Comparison of ENCODE assay signal across 17 cellular contexts in the genomic region with DNA sequence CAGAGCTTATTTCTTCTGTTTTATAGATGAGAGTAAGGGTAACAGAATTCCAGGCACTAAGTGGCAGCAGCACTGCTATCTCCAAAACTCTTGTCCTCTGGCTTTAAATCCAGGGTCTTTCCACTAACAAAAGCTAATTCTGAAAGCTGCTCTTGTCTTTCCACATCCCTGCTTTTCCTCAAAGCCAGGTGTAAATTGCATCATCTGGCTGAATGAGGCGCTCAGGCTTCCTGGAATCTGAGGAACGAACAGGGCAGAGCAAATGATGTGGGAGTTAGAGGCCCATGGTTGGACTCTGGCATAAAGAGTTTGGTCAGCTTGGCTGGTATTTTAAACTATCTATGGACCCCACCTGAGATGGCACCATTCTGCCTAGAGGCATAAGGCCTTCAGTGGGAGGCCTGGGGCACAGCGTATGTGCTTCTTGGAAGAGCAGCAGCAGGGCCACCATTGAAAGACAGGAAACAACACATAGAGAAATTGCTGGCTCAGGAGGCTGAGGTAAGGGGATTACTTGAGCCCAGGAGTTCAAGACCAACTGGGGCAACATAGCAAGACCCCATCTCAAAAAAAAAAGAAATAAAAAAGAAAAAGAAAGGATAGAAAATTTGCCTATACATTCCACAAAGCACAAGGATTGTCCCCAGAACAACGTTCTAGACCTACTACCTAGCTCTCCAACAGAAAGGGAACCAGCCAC. TPM values are rescaled to one million over a fixed set of nuclear protein-coding genes. Genes with fewer than 3 reads are reported as not detected.
A peak's percentile ranks its signal among the peaks of the same experiment; 100 is the strongest.
DNase-seq lines count a peak whose midpoint lies in the region; ATAC-seq and TF ChIP-seq lines count a peak whose summit lies in the region.
"Had no signal": no experiment of that assay in that cellular context is flagged by ENCODE, and none has a peak within 500 bp of the region (broad histone marks: within the 10 kb centered on the region; RNA-seq: fewer than 3 reads in every experiment).

No MANE protein-coding gene starts in this region.

- ATAC-seq in omental fat pad (ENCODE audit: low FRiP score): peak; percentile 14
- ATAC-seq: activated naive CD8-positive, alpha-beta T cell treated with anti-CD3 and anti-CD28 coated beads, Interleukin-2, amount 50 U/mL, for 24 hours had no signal

- TF ChIP-seq EP300 in Ishikawa (IDR thresholded peaks at IDR 0.05; ENCODE audit: borderline replicate concordance): no peak; the same call in 1 of the 2 replicates
- no peak for TF ChIP-seq EP300 in transverse colon (IDR thresholded peaks at IDR 0.05; ENCODE audit: low read depth)

- intact Hi-C loops in adrenal gland (cut with DNase I): no loop called here
- intact Hi-C loops in transverse colon (cut with DNase I; ENCODE audit: low total_unique reads): no loop called here

- no peak for DNase-seq in adrenal gland
- DNase-seq in right atrium auricular region (ENCODE audit: low spot score): no peak
- DNase-seq in omental fat pad (ENCODE audit: low spot score): no peak
- DNase-seq in transverse colon: no peak
- no peak for DNase-seq in NCI-H1092 treated with DMSO at 0.1 percent for 48 hours (lab: John Stamatoyannopoulos, UW)
- DNase-seq in NCI-H1694 (lab: John Stamatoyannopoulos, UW): no peak
- DNase-seq: activated B cell treated with CpG ODN at 0.5 μM for 24 hours; activated naive CD8-positive, alpha-beta T cell treated with anti-CD3 and anti-CD28 coated beads, Interleukin-2, amount 50 U/mL, for 24 hours; BE2C; H7; Karpas-422; SHP77 had no signal

- H3K4me3 ChIP-seq in adrenal gland (peak overlapping the region in 1 of 4 donors; percentile 82), right atrium auricular region (no peak overlapping the region), transverse colon (no peak overlapping the region)

- TF ChIP-seq RAD21 in Ishikawa (IDR thresholded peaks at IDR 0.05; ENCODE audit: low read depth): no peak

- 36 to 62% (median 45%) methylated on average over 4 of the region's 4 CpGs for WGBS in adrenal gland, 4 donors
- WGBS in transverse colon (ENCODE audit: low coverage in 1 of 2), 2 donors: 84 to 85% methylated on average over 3 to 4 of the region's 4 CpGs

- TF ChIP-seq CTCF in adrenal gland (IDR thresholded peaks at IDR 0.05) (no peak), right atrium auricular region (IDR thresholded peaks at IDR 0.05) (no peak), omental fat pad (IDR thresholded peaks at IDR 0.05) (no peak), transverse colon (IDR thresholded peaks at IDR 0.05) (no peak)

- TF ChIP-seq POLR2A in adrenal gland (IDR thresholded peaks at IDR 0.05) (no peak), transverse colon (IDR thresholded peaks at IDR 0.05) (no peak)

- H3K4me1 ChIP-seq in adrenal gland (replicated peaks in 1 of 2) (peaks cover 45 to 69% of the 10 kb centered on the region in 2 donors), right atrium auricular region (peaks cover 0 to 73% of the 10 kb centered on the region in 2 donors), transverse colon (peaks cover 6 to 32% (median 11%) of the 10 kb centered on the region in 4 donors)
- H3K4me1 ChIP-seq: BE2C had no signal

- H3K36me3 ChIP-seq in adrenal gland (replicated peaks in 1 of 2) (no peaks in the 10 kb centered on the region), right atrium auricular region (no peaks in the 10 kb centered on the region), transverse colon (no peaks in the 10 kb centered on the region)
- H3K36me3 ChIP-seq: BE2C, thoracic aorta had no signal

- H3K9me3 ChIP-seq in adrenal gland (replicated peaks in 1 of 3) (no peaks in the 10 kb centered on the region), right atrium auricular region (no peaks in the 10 kb centered on the region), transverse colon (no peaks in the 10 kb centered on the region)
- H3K9me3 ChIP-seq: BE2C, thoracic aorta had no signal

- in situ Hi-C loops in transverse colon (cut with MboI; ENCODE audit: low pct_ligation_motif_present in 1 of 4, low pct_unique_long_range_greater_than_20kb in 1 of 4, low sequenced_read_pairs in 3 of 4): loop anchor here in 2 of 4 donors (25.0 kb wide), 1 partner anchor 444 kb away; no protein-coding TSS in a partner anchor

- no peaks in the 10 kb centered on the region for H3K27me3 ChIP-seq in adrenal gland
- H3K27me3 ChIP-seq in right atrium auricular region: no peaks in the 10 kb centered on the region
- peaks cover 37% of the 10 kb centered on the region for H3K27me3 ChIP-seq in transverse colon

- H3K27ac ChIP-seq in adrenal gland (peak overlapping the region; percentile 32 to 92 (median 71)), right atrium auricular region (peak overlapping the region; percentile 74 to 89), transverse colon (no peak overlapping the region)

TF ChIP-seq in Ishikawa, 13 proteins besides CTCF, POLR2A, EP300 and RAD21:
- TF ChIP-seq YY1 (IDR thresholded peaks at IDR 0.05; ENCODE audit: low read depth) (peak; percentile 35; the same call in 1 of the 2 replicates), CEBPB (IDR thresholded peaks at IDR 0.05) (peak; percentile 85), TCF12 (IDR thresholded peaks at IDR 0.05; ENCODE audit: low read depth) (0 out of 2 replicates have a peak, but pooled peaks have one; percentile 33), EGR1 (IDR thresholded peaks at IDR 0.05) (no peak), TEAD4 (IDR thresholded peaks at IDR 0.05) (peak; percentile 65), ZBTB7A (IDR thresholded peaks at IDR 0.05; ENCODE audit: low read depth) (no peak)

RNA-seq across cellular contexts. Expression of gene KCNJ5, which starts 1.9 kb away (rescaled TPM):
- total RNA-seq in adrenal gland (100 to 1,000 TPM in 5 of 8 donors, 10 to 100 TPM in 3; 57.7 to 299 (median 119) TPM), right atrium auricular region (10 to 100 TPM in 1 of 2 donors, 1 to 10 TPM in 1; 8.2 to 23.3 TPM), omental fat pad (10 to 100 TPM in 1 of 4 donors, 1 to 10 TPM in 3; 1.5 to 12.1 (median 3.0) TPM), transverse colon (10 to 100 TPM in 2 of 4 donors, under 1 TPM in 2; 0.14 to 17.1 (median 7.4) TPM)
- 10 to 100 TPM; 37.1 to 53.8 (median 44.5) TPM for polyA plus RNA-seq in adrenal gland
- total RNA-seq: activated B cell treated with CpG ODN at 0.5 μM for 24 hours; activated T-helper 1 cell treated with anti-CD3 and anti-CD28 coated beads, Interleukin-12 subunit alpha, Interleukin-12 subunit beta, Interleukin-2, Interleukin-4 antibody, amounts not matched to agents 30 ng/mL and 10 ng/mL and 1 ng/mL, durations not matched to agents 14 hours and 24 hours and 36 hours; T-helper 1 cell treated with Interleukin-12 subunit alpha and Interleukin-12 subunit beta and Interleukin-4 antibody, amounts not matched to agents 30 ng/mL and 1 ng/mL, for 36 hours had no signal

RNA-seq across cellular contexts. Expression of gene KCNJ1, which starts 25.9 kb away (rescaled TPM):
- total RNA-seq in adrenal gland: not detected
- polyA plus RNA-seq in adrenal gland: under 1 TPM in 2 of 3 donors, not detected in 1; 0.16 to 0.17 TPM
- not detected for total RNA-seq in right atrium auricular region
- under 1 TPM in 1 of 4 donors, not detected in 3; 0.96 TPM for total RNA-seq in omental fat pad
- not detected for total RNA-seq in transverse colon
- total RNA-seq: activated B cell treated with CpG ODN at 0.5 μM for 24 hours; activated T-helper 1 cell treated with anti-CD3 and anti-CD28 coated beads, Interleukin-12 subunit alpha, Interleukin-12 subunit beta, Interleukin-2, Interleukin-4 antibody, amounts not matched to agents 30 ng/mL and 10 ng/mL and 1 ng/mL, durations not matched to agents 14 hours and 24 hours and 36 hours; posterior vena cava; T-helper 1 cell treated with Interleukin-12 subunit alpha and Interleukin-12 subunit beta and Interleukin-4 antibody, amounts not matched to agents 30 ng/mL and 1 ng/mL, for 36 hours had no signal

RNA-seq across cellular contexts. Expression of gene TP53AIP1, which starts 49.7 kb away (rescaled TPM):
- total RNA-seq in adrenal gland (under 1 TPM in 6 of 8 donors, not detected in 2; 0.11 to 0.63 (median 0.27) TPM), right atrium auricular region (not detected), omental fat pad (under 1 TPM in 2 of 4 donors, not detected in 2; 0.24 to 0.37 TPM), transverse colon (under 1 TPM in 3 of 4 donors, not detected in 1; 0.20 to 0.48 (median 0.41) TPM)
- 1 to 10 TPM in 2 of 3 donors, under 1 TPM in 1; 0.29 to 1.7 (median 1.3) TPM for polyA plus RNA-seq in adrenal gland
- total RNA-seq: activated B cell treated with CpG ODN at 0.5 μM for 24 hours; activated T-helper 1 cell treated with anti-CD3 and anti-CD28 coated beads, Interleukin-12 subunit alpha, Interleukin-12 subunit beta, Interleukin-2, Interleukin-4 antibody, amounts not matched to agents 30 ng/mL and 10 ng/mL and 1 ng/mL, durations not matched to agents 14 hours and 24 hours and 36 hours; posterior vena cava; T-helper 1 cell treated with Interleukin-12 subunit alpha and Interleukin-12 subunit beta and Interleukin-4 antibody, amounts not matched to agents 30 ng/mL and 1 ng/mL, for 36 hours; thoracic aorta had no signal

Comparison
In these comparisons a context has a peak if more than half of its experiments do, and no peak if none do; other contexts are left out.
1. H3K27ac ChIP-seq: peak in adrenal gland (5 of 5) and right atrium auricular region (2 of 2); none in transverse colon (0 of 4).